ENCODE assay signal across 8 cellular contexts in the genomic region with DNA sequence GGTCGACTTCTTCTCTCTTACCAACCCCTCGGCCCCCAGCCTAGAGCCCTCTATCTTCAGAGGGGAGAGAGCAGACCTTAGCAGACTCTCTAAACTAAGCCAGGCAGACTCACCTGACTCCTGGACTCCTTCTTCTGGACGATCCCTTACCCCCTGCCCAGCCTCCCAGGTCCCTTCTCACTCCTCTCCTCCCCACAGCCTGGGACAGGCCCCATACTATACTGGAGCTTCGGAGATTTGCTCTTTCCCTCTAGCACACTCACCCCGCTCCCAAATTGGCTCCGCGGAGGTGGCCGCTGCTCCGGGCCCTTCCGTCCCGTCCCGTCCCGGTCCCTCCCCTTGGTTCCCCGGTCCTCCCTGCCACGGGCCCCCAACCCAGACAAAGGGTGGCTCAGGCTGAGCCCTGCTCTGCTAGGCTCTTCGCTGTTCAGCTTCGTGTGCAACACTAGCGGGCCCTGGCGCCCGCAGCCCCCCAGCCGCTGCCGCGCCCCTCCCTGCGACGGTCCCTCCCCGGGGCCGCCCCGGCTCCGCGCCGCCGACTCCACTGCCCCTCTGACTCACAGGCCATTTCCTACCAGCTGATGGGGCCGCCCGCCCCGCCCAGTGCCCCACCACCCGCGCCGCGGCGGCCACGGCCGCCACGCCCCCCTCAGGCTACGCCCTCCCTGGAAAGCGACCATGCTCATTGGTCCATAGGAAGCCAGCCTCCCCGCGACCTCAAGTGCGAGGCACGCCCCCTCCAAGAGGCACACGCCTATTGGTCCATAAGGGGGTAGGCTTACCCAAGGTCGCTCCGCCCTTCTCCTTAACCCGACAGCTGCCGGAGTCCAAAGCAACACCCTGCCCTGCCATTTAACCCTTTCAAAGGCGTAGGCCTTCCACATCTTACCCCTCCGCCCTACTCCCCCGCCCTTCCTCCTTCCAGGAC. TPM values are rescaled to one million over a fixed set of nuclear protein-coding genes. Genes with fewer than 3 reads are reported as not detected.
DNase-seq lines count a peak whose midpoint lies in the region; ATAC-seq and TF ChIP-seq lines count a peak whose summit lies in the region.

No MANE protein-coding gene starts in this region.

- no peaks in the 10 kb centered on the region for H3K9me3 ChIP-seq in adrenal gland (replicated peaks in 1 of 3)
- H3K9me3 ChIP-seq in heart right ventricle: no peaks in the 10 kb centered on the region

- TF ChIP-seq CTCF in GM12865 (IDR thresholded peaks at IDR 0.05; ENCODE audit: insufficient read depth, low read depth, low read length, missing control alignments) (no peak), adrenal gland (IDR thresholded peaks at IDR 0.05) (no peak), heart right ventricle (IDR thresholded peaks at IDR 0.05) (no peak), type B pancreatic cell (conservative IDR thresholded peaks at IDR 0.05) (no peak)

- no peaks in the 10 kb centered on the region for H3K27me3 Mint-ChIP-seq in type B pancreatic cell

- DNase-seq in GM12865 (ENCODE audit: low read depth): peak; percentile 99
- peak; percentile 98 for DNase-seq in NCI-H1436 (lab: John Stamatoyannopoulos, UW)
- DNase-seq in T follicular helper cell (ENCODE audit: low read depth): peak; percentile 94
- peak; percentile 98 to 100 (median 99) for DNase-seq in adrenal gland
- DNase-seq in heart right ventricle: peak; percentile 98
- DNase-seq in pons (ENCODE audit: low spot score): peak; percentile 99
- DNase-seq in type B pancreatic cell (ENCODE audit: extremely low spot score, unreplicated experiment): peak; percentile 94

- 0 to 2% (median 1%) methylated on average over 12 to 57 of the region's 57 CpGs for whole genome bisulfite sequencing in adrenal gland, 4 donors
- WGBS in heart right ventricle, 2 donors: 1% methylated on average over 56 to 57 of the region's 57 CpGs

- H3K4me3 ChIP-seq in GM12865 (ENCODE audit: low read depth, low read length) (peak overlapping the region; percentile 71), adrenal gland (peak overlapping the region in 3 of 4 donors; percentile 59 to 92 (median 75)), heart right ventricle (peak overlapping the region; percentile 49 to 89 (median 80))

- intact Hi-C loops in adrenal gland (cut with DNase I) (no loop called here), heart right ventricle (cut with DNase I) (loop anchor here in 6 of 10 donors (5.0 to 10.0 kb wide), 7 partner anchors 39 to 444 kb away; a partner anchor contains a TSS)

- ATAC-seq in HG02840 (IDR thresholded peaks at IDR 0.05; ENCODE audit: low FRiP score, unreplicated experiment) (peak; percentile 74), heart right ventricle (peak; percentile 72 to 85 (median 82))

- peaks cover 0 to 24% of the 10 kb centered on the region in 2 donors for H3K36me3 ChIP-seq in adrenal gland (replicated peaks in 1 of 2)
- H3K36me3 ChIP-seq in heart right ventricle: peaks cover 0 to 29% (median 18%) of the 10 kb centered on the region in 9 donors

- H3K4me1 ChIP-seq in adrenal gland (replicated peaks in 1 of 2) (peaks cover 37 to 51% of the 10 kb centered on the region in 2 donors), heart right ventricle (peaks cover 17 to 61% (median 46%) of the 10 kb centered on the region in 9 donors)

- TF ChIP-seq POLR2A in adrenal gland (IDR thresholded peaks at IDR 0.05): peak; percentile 60 to 88

- peaks cover 31% of the 10 kb centered on the region for H3K4me1 Mint-ChIP-seq in type B pancreatic cell (ENCODE audit: unreplicated experiment)

- peaks cover 3% of the 10 kb centered on the region for H3K36me3 Mint-ChIP-seq in type B pancreatic cell

- H3K27me3 ChIP-seq in adrenal gland (no peaks in the 10 kb centered on the region), heart right ventricle (no peaks in the 10 kb centered on the region)

- H3K9me3 Mint-ChIP-seq in type B pancreatic cell: peaks cover 4% of the 10 kb centered on the region

- H3K4me3 Mint-ChIP-seq in type B pancreatic cell: peak overlapping the region; percentile 89

- H3K27ac Mint-ChIP-seq in type B pancreatic cell: peak overlapping the region; percentile 87

- peak overlapping the region; percentile 69 to 94 (median 88) for H3K27ac ChIP-seq in adrenal gland
- H3K27ac ChIP-seq in heart right ventricle: peak overlapping the region; percentile 56 to 98 (median 92)

RNA-seq across cellular contexts. Expression of a gene that starts 4.4 kb away (rescaled TPM):
- total RNA-seq in adrenal gland (10 to 100 TPM; 12.1 to 20.4 (median 16.4) TPM), heart right ventricle (10 to 100 TPM; 12.2 to 20.3 (median 17.1) TPM), type B pancreatic cell (ENCODE audit: low replicate concordance) (15.6 and 23.3 TPM in 2 replicates)
- polyA plus RNA-seq in adrenal gland (10 to 100 TPM; 18.3 to 51.2 (median 25.3) TPM), heart right ventricle (10 to 100 TPM; 25.5 to 31.6 TPM)

RNA-seq across cellular contexts. Expression of a gene that starts 8.3 kb away (rescaled TPM):
- total RNA-seq in adrenal gland: 100 to 1,000 TPM; 132 to 159 (median 142) TPM
- polyA plus RNA-seq in adrenal gland: 100 to 1,000 TPM in 1 of 3 donors, 10 to 100 TPM in 2; 47.9 to 105 (median 69.2) TPM
- total RNA-seq in heart right ventricle: 100 to 1,000 TPM; 122 to 153 (median 127) TPM
- polyA plus RNA-seq in heart right ventricle: 100 to 1,000 TPM in 1 of 2 donors, 10 to 100 TPM in 1; 43.7 to 151 TPM
- 115 and 149 TPM in 2 replicates for total RNA-seq in type B pancreatic cell (ENCODE audit: low replicate concordance)

RNA-seq across cellular contexts. Expression of a gene that starts 14.9 kb away (rescaled TPM):
- total RNA-seq in adrenal gland (10 to 100 TPM; 21.3 to 37.4 (median 32.4) TPM), heart right ventricle (10 to 100 TPM in 4 of 10 donors, 1 to 10 TPM in 6; 8.2 to 12.3 (median 9.9) TPM), type B pancreatic cell (ENCODE audit: low replicate concordance) (24.6 and 28.1 TPM in 2 replicates)
- polyA plus RNA-seq in adrenal gland (10 to 100 TPM; 24.4 to 28.4 (median 24.9) TPM), heart right ventricle (10 to 100 TPM; 10.6 to 10.7 TPM)

RNA-seq across cellular contexts. Expression of a gene that starts 31.5 kb away (rescaled TPM):
- 10 to 100 TPM in 6 of 8 donors, 1 to 10 TPM in 2; 7.6 to 28.2 (median 12.1) TPM for total RNA-seq in adrenal gland
- polyA plus RNA-seq in adrenal gland: 10 to 100 TPM in 2 of 3 donors, 1 to 10 TPM in 1; 5.5 to 31.2 (median 26.5) TPM
- 1 to 10 TPM; 2.6 to 9.8 (median 4.5) TPM for total RNA-seq in heart right ventricle
- 1 to 10 TPM; 3.4 to 6.4 TPM for polyA plus RNA-seq in heart right ventricle
- total RNA-seq in type B pancreatic cell (ENCODE audit: low replicate concordance): 33.9 and 72.6 TPM in 2 replicates

RNA-seq across cellular contexts. Expression of a gene that starts 38.8 kb away (rescaled TPM):
- total RNA-seq in adrenal gland (100 to 1,000 TPM; 193 to 398 (median 251) TPM), heart right ventricle (100 to 1,000 TPM; 227 to 385 (median 300) TPM), type B pancreatic cell (ENCODE audit: low replicate concordance) (258 and 285 TPM in 2 replicates)
- polyA plus RNA-seq in adrenal gland (100 to 1,000 TPM in 1 of 3 donors, 10 to 100 TPM in 2; 65.1 to 393 (median 73.9) TPM), heart right ventricle (100 to 1,000 TPM in 1 of 2 donors, 10 to 100 TPM in 1; 69.9 to 248 TPM)

Comparison
In these comparisons a context has a peak if more than half of its experiments do, and no peak if none do; other contexts are left out.
1. Peak in every context shown above with its lines: DNase-seq, ATAC-seq, H3K4me3 ChIP-seq and H3K27ac ChIP-seq.
2. intact Hi-C loops: an anchor here in heart right ventricle (5.0 to 10.0 kb wide); none called in adrenal gland.